Comparison of ENCODE assay signal across 8 cellular contexts in genomic region chr11:19311306-19312030, GRCh38.
DNase-seq lines count a peak whose midpoint lies in the region; ATAC-seq and TF ChIP-seq lines count a peak whose summit lies in the region.

No MANE protein-coding gene starts in this region.

- ATAC-seq in HG02588 (IDR thresholded peaks at IDR 0.05; ENCODE audit: unreplicated experiment), result peak; percentile 62

- TF ChIP-seq POLR2A in vagina (IDR thresholded peaks at IDR 0.05), result no peak

- intact Hi-C loops in vagina (cut with DNase I), result no loop called here

- peak; percentile 94 for TF ChIP-seq CTCF in foreskin fibroblast (IDR thresholded peaks at IDR 0.05; ENCODE audit: low read depth, low read length)
- TF ChIP-seq CTCF in neutrophil (IDR thresholded peaks at IDR 0.05), result peak; percentile 30
- TF ChIP-seq CTCF in vagina (IDR thresholded peaks at IDR 0.05), result peak; percentile 29 to 72 (median 48)

- H3K4me3 ChIP-seq in foreskin fibroblast (ENCODE audit: low read depth in 1 of 2, low read length in 2 of 2) (no peak overlapping the region), neutrophil (ENCODE audit: low read depth in 1 of 2, low read length in 1 of 2) (no peak overlapping the region), vagina (no peak overlapping the region)

- H3K27me3 ChIP-seq in neutrophil, result no peaks in the 10 kb centered on the region
- no peaks in the 10 kb centered on the region for H3K27me3 ChIP-seq in vagina

- H3K4me1 ChIP-seq in neutrophil (ENCODE audit: control insufficient read depth in 1 of 2, insufficient read depth in 1 of 2, low read depth in 1 of 2, low read length in 1 of 2), result peaks cover 10 to 13% of the 10 kb centered on the region in 2 experiments
- no peaks in the 10 kb centered on the region for H3K4me1 ChIP-seq in vagina

- H3K9me3 ChIP-seq in neutrophil, result no peaks in the 10 kb centered on the region
- H3K9me3 ChIP-seq in vagina, result no peaks in the 10 kb centered on the region

- H3K27ac ChIP-seq in neutrophil (no peak overlapping the region), vagina (no peak overlapping the region)

- H3K36me3 ChIP-seq in neutrophil (no peaks in the 10 kb centered on the region), vagina (no peaks in the 10 kb centered on the region)

- DNase-seq in activated gamma-delta T cell treated with Interleukin-2 at 50 U/mL for 16 hours (peak; percentile 6), activated gamma-delta T cell (lab: John Stamatoyannopoulos, UW) (no peak), NCI-H2029 treated with DMSO at 0.1 percent for 48 hours (lab: John Stamatoyannopoulos, UW) (peak; percentile 37), foreskin fibroblast (peak; percentile 46 to 80), vagina (ENCODE audit: extremely low spot score in 2 of 2) (no peak)
- peak in 2 of 3 experiments; percentile 11 to 31 for DNase-seq in activated CD8-positive, alpha-beta memory T cell treated with anti-CD3 and anti-CD28 coated beads for 48 hours (ENCODE audit: low read depth in 2 of 3, low spot score in 2 of 3)

Comparison
In these comparisons a context has a peak if more than half of its experiments do, and no peak if none do; other contexts are left out.
1. DNase-seq: peak in activated gamma-delta T cell treated with Interleukin-2 at 50 U/mL for 16 hours (single experiment), NCI-H2029 treated with DMSO at 0.1 percent for 48 hours (single experiment), activated CD8-positive, alpha-beta memory T cell treated with anti-CD3 and anti-CD28 coated beads for 48 hours (2 of 3) and foreskin fibroblast (2 of 2); none in activated gamma-delta T cell (single experiment) and vagina (0 of 2).
2. CTCF ChIP-seq: peak in every context shown above with its lines; median percentile 94 in foreskin fibroblast; 48 in vagina; 30 in neutrophil.